In the genomic region with DNA sequence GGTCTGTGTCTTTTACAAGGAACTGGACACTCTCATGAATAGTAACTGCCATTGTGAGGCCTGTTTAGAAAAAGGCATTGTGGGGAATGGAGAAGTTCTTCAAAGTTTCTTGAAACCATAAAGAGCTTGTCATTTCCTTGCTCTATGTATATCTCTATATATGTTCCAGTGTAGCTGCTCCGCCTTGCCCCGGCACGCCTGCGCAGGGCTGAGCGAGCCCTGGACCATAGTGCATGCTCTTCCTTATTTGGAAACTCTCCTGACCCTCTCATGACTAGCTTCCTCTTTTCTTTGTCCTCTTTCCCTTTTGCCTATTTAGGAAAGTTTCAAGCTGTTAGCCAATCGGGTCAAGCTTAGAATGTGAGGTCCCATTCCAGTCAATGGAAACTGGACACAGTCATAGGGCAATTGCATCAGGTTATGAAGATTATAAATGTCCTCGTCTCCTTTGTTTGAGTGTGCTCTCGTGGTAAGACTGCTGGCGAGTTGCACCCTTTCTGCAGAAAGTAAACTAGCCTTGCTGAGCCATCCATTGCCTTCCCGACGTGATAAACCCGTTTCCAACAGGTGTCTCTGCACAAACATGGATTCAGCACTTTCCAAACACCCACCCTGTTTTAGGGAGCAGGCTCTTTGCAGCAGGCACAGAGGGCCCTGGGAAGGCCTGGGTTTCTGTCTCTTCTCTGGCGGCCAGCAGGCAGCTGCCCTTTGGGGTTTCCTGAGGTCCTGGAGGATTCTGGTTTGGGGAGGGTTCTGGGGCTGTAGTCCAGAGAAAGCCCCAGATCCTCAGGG, we compare ENCODE assay signal across 20 cellular contexts. TPM values are rescaled to one million over a fixed set of nuclear protein-coding genes. Genes with fewer than 3 reads are reported as not detected.
DNase-seq lines count a peak whose midpoint lies in the region; ATAC-seq, FAIRE-seq and TF ChIP-seq lines count a peak whose summit lies in the region.
"Had no signal": no experiment of that assay in that cellular context is flagged by ENCODE, and none has a peak within 500 bp of the region (broad histone marks: within the 10 kb centered on the region; RNA-seq: fewer than 3 reads in every experiment).

No MANE protein-coding gene starts in this region.

- H3K36me3 ChIP-seq in smooth muscle cell (ENCODE audit: low read depth), result peaks cover 3% of the 10 kb centered on the region
- H3K36me3 ChIP-seq: colonic mucosa had no signal

- H3K27ac ChIP-seq in smooth muscle cell (ENCODE audit: low read depth), result peak overlapping the region; percentile 85
- H3K27ac ChIP-seq: colonic mucosa, Peyer's patch, upper lobe of left lung had no signal

- H3K9ac ChIP-seq in smooth muscle cell (ENCODE audit: low read depth), result peak overlapping the region; percentile 38
- H3K9ac ChIP-seq: BLaER1 treated with 17β-estradiol and CSF1 and Interleukin-3, amounts not matched to agents 10 nM and 100 nM had no signal

- H2AFZ ChIP-seq in smooth muscle cell (ENCODE audit: low read depth), result no peak overlapping the region

- peaks cover 13% of the 10 kb centered on the region for H3F3A ChIP-seq in smooth muscle cell (ENCODE audit: low read depth)

- CTCF ChIA-PET in activated CD8-positive, alpha-beta T cell treated with anti-CD3 and anti-CD28 coated beads, Interleukin-2, amount 10 ng/mL, durations not matched to agents 7 days and 5 days (lab: Charles Lee), result interaction anchor here (1.3 kb wide), 1 partner anchor 9 kb away, joined by 3 read pairs; no protein-coding TSS in a partner anchor
- CTCF ChIA-PET in Calu3 (lab: Charles Lee), result no interaction called here

- H3K4me1 Mint-ChIP-seq in activated T-helper 17 cell treated with anti-CD3 and anti-CD28 coated beads, Interleukin-2, amount 50 U/mL, for 72 hours, result peaks cover 24% of the 10 kb centered on the region
- H3K4me1 Mint-ChIP-seq in activated CD8-positive, alpha-beta T cell treated with anti-CD3 and anti-CD28 coated beads, Interleukin-2, amount 10 ng/mL, durations not matched to agents 7 days and 5 days (ENCODE audit: low read depth), result peaks cover 22% of the 10 kb centered on the region
- no peaks in the 10 kb centered on the region for H3K4me1 Mint-ChIP-seq in Calu3 (ENCODE audit: low read depth, unreplicated experiment)

- peak overlapping the region; percentile 11 for H3K27ac Mint-ChIP-seq in activated T-helper 17 cell treated with anti-CD3 and anti-CD28 coated beads, Interleukin-2, amount 50 U/mL, for 72 hours
- no peak overlapping the region for H3K27ac Mint-ChIP-seq in activated CD8-positive, alpha-beta T cell treated with anti-CD3 and anti-CD28 coated beads, Interleukin-2, amount 10 ng/mL, durations not matched to agents 7 days and 5 days
- no peak overlapping the region for H3K27ac Mint-ChIP-seq in Calu3 (ENCODE audit: unreplicated experiment)
- H3K27ac Mint-ChIP-seq: activated B cell treated with CpG ODN at 0.5 μM for 24 hours; mesothelial cell of epicardium; stimulated activated memory B cell treated with anti-CD40 and anti-IgM and Interleukin-4, amounts not matched to agents 10 μg/mL and 1 μg/mL and 100 μg/mL, for 72 hours had no signal

- H3K4me2 ChIP-seq in smooth muscle cell, result peak overlapping the region; percentile 7

- H3K9me3 ChIP-seq in smooth muscle cell (replicated peaks; ENCODE audit: low read depth), result no peaks in the 10 kb centered on the region
- H3K9me3 ChIP-seq: colonic mucosa, upper lobe of left lung had no signal

- DNase-seq in Kasumi-1 (lab: John Stamatoyannopoulos, UW) (peak; percentile 90 to 94), fibroblast of pulmonary artery (ENCODE audit: low read depth) (peak; percentile 21), smooth muscle cell (lab: John Stamatoyannopoulos, UW; ENCODE audit: unreplicated experiment) (no peak), H54 (ENCODE audit: insufficient read length, low spot score) (no peak), Calu3 (no peak)
- DNase-seq in activated CD8-positive, alpha-beta T cell treated with anti-CD3 and anti-CD28 coated beads, Interleukin-2, amount 10 ng/mL, durations not matched to agents 7 days and 5 days, result no peak
- DNase-seq: activated B cell treated with CpG ODN at 0.5 μM for 24 hours, activated gamma-delta T cell, colonic mucosa, DMS153, heart right ventricle, NCI-H1092, NCI-H69 had no signal

- peaks cover 38% of the 10 kb centered on the region for H3K36me3 Mint-ChIP-seq in activated T-helper 17 cell treated with anti-CD3 and anti-CD28 coated beads, Interleukin-2, amount 50 U/mL, for 72 hours (ENCODE audit: low read depth)
- H3K36me3 Mint-ChIP-seq in activated CD8-positive, alpha-beta T cell treated with anti-CD3 and anti-CD28 coated beads, Interleukin-2, amount 10 ng/mL, durations not matched to agents 7 days and 5 days (ENCODE audit: low read depth), result peaks cover 16% of the 10 kb centered on the region
- no peaks in the 10 kb centered on the region for H3K36me3 Mint-ChIP-seq in Calu3 (ENCODE audit: insufficient read depth, unreplicated experiment)

- BruUV-seq in Calu3 (replicated peaks; lab: Mats Ljungman, UMichigan), result no TSS peak

- H3K27me3 ChIP-seq in smooth muscle cell (ENCODE audit: low read depth), result no peaks in the 10 kb centered on the region
- H3K27me3 ChIP-seq: BLaER1 treated with 17β-estradiol and CSF1 and Interleukin-3, amounts not matched to agents 10 nM and 100 nM; colonic mucosa; heart right ventricle; Peyer's patch; upper lobe of left lung had no signal

- TF ChIP-seq CTCF in fibroblast of pulmonary artery (IDR thresholded peaks at IDR 0.05; ENCODE audit: low read length, missing control alignments) (no peak), smooth muscle cell (IDR thresholded peaks at IDR 0.05; ENCODE audit: borderline replicate concordance, insufficient read depth, poor library complexity, severe bottlenecking) (no peak), Calu3 (IDR thresholded peaks at IDR 0.05; ENCODE audit: unreplicated experiment) (no peak)

- 70% methylated on average over 13 of the region's 13 CpGs for WGBS in smooth muscle cell (ENCODE audit: low lambda C conversion rate)

- H3K27me3 Mint-ChIP-seq in activated T-helper 17 cell treated with anti-CD3 and anti-CD28 coated beads, Interleukin-2, amount 50 U/mL, for 72 hours, result no peaks in the 10 kb centered on the region
- H3K27me3 Mint-ChIP-seq in activated CD8-positive, alpha-beta T cell treated with anti-CD3 and anti-CD28 coated beads, Interleukin-2, amount 10 ng/mL, durations not matched to agents 7 days and 5 days (ENCODE audit: low read depth), result no peaks in the 10 kb centered on the region
- H3K27me3 Mint-ChIP-seq in Calu3 (ENCODE audit: unreplicated experiment), result no peaks in the 10 kb centered on the region
- H3K27me3 Mint-ChIP-seq: activated B cell treated with CpG ODN at 0.5 μM for 24 hours; stimulated activated memory B cell treated with anti-CD40 and anti-IgM and Interleukin-4, amounts not matched to agents 10 μg/mL and 1 μg/mL and 100 μg/mL, for 72 hours had no signal

- ATAC-seq in activated T-helper 17 cell treated with anti-CD3 and anti-CD28 coated beads, Interleukin-2, amount 50 U/mL, for 72 hours (replicated peaks), result no peak
- ATAC-seq in activated CD8-positive, alpha-beta T cell treated with anti-CD3 and anti-CD28 coated beads, Interleukin-2, amount 10 ng/mL, durations not matched to agents 7 days and 5 days, result no peak
- ATAC-seq in HG02938 (IDR thresholded peaks at IDR 0.05; ENCODE audit: unreplicated experiment), result no peak
- ATAC-seq: heart right ventricle; stimulated activated memory B cell treated with anti-CD40 and anti-IgM and Interleukin-4, amounts not matched to agents 10 μg/mL and 1 μg/mL and 100 μg/mL, for 72 hours had no signal

- POLR2A ChIA-PET in activated CD8-positive, alpha-beta T cell treated with anti-CD3 and anti-CD28 coated beads, Interleukin-2, amount 10 ng/mL, durations not matched to agents 7 days and 5 days (lab: Charles Lee), result interaction anchor here (1.1 kb wide), 1 partner anchor 8 kb away, joined by 3 read pairs; no protein-coding TSS in a partner anchor

- H3K4me1 ChIP-seq in smooth muscle cell (ENCODE audit: low read depth), result peaks cover 7% of the 10 kb centered on the region
- H3K4me1 ChIP-seq: colonic mucosa, Peyer's patch had no signal

- H3K4me3 ChIP-seq in fibroblast of pulmonary artery (replicated peaks; ENCODE audit: low read depth, low read length), result no peak overlapping the region
- no peak overlapping the region for H3K4me3 ChIP-seq in smooth muscle cell
- H3K4me3 ChIP-seq: colonic mucosa, heart right ventricle, Peyer's patch, upper lobe of left lung had no signal

- FAIRE-seq in H54 (lab: Jason Lieb, UNC), result no peak

- no peak for TF ChIP-seq POLR2A in H54 (IDR thresholded peaks at IDR 0.05; ENCODE audit: low read depth, low read length)

- peaks cover 25% of the 10 kb centered on the region for H4K20me1 ChIP-seq in smooth muscle cell (ENCODE audit: low read depth)

- H3K9me3 Mint-ChIP-seq in activated T-helper 17 cell treated with anti-CD3 and anti-CD28 coated beads, Interleukin-2, amount 50 U/mL, for 72 hours, result no peaks in the 10 kb centered on the region
- H3K9me3 Mint-ChIP-seq in activated CD8-positive, alpha-beta T cell treated with anti-CD3 and anti-CD28 coated beads, Interleukin-2, amount 10 ng/mL, durations not matched to agents 7 days and 5 days (ENCODE audit: insufficient read depth), result no peaks in the 10 kb centered on the region
- H3K9me3 Mint-ChIP-seq in Calu3 (ENCODE audit: low read depth, unreplicated experiment), result no peaks in the 10 kb centered on the region
- H3K9me3 Mint-ChIP-seq: activated B cell treated with CpG ODN at 0.5 μM for 24 hours; mesothelial cell of epicardium; stimulated activated memory B cell treated with anti-CD40 and anti-IgM and Interleukin-4, amounts not matched to agents 10 μg/mL and 1 μg/mL and 100 μg/mL, for 72 hours had no signal

- H3K79me2 ChIP-seq in smooth muscle cell (ENCODE audit: low read depth), result no peaks in the 10 kb centered on the region

- intact Hi-C loops in Calu3 (cut with micrococcal nuclease; ENCODE audit: unreplicated experiment), result no loop called here

- no peak overlapping the region for H3K4me3 Mint-ChIP-seq in activated T-helper 17 cell treated with anti-CD3 and anti-CD28 coated beads, Interleukin-2, amount 50 U/mL, for 72 hours
- H3K4me3 Mint-ChIP-seq in activated CD8-positive, alpha-beta T cell treated with anti-CD3 and anti-CD28 coated beads, Interleukin-2, amount 10 ng/mL, durations not matched to agents 7 days and 5 days, result no peak overlapping the region
- no peak overlapping the region for H3K4me3 Mint-ChIP-seq in Calu3 (ENCODE audit: low read depth, unreplicated experiment)
- H3K4me3 Mint-ChIP-seq: activated B cell treated with CpG ODN at 0.5 μM for 24 hours; mesothelial cell of epicardium; stimulated activated memory B cell treated with anti-CD40 and anti-IgM and Interleukin-4, amounts not matched to agents 10 μg/mL and 1 μg/mL and 100 μg/mL, for 72 hours had no signal

RNA-seq across cellular contexts. Expression of a gene that starts 30.9 kb away (rescaled TPM):
- 10 to 100 TPM; 19.2 to 19.4 TPM for total RNA-seq in activated T-helper 17 cell treated with anti-CD3 and anti-CD28 coated beads, Interleukin-2, amount 50 U/mL, for 72 hours
- total RNA-seq in smooth muscle cell, result 14.8 and 17.4 TPM in 2 replicates
- 60.7 and 68.2 TPM in 2 replicates for polyA plus RNA-seq in smooth muscle cell
- total RNA-seq in activated CD8-positive, alpha-beta T cell treated with anti-CD3 and anti-CD28 coated beads, Interleukin-2, amount 10 ng/mL, durations not matched to agents 7 days and 5 days, result 10 to 100 TPM; 14.8 to 16.2 TPM
- 31.8 and 35.0 TPM in 2 replicates for total RNA-seq in Calu3 (2022)

RNA-seq across cellular contexts. Expression of a gene that starts 31.3 kb away (rescaled TPM):
- total RNA-seq in activated T-helper 17 cell treated with anti-CD3 and anti-CD28 coated beads, Interleukin-2, amount 50 U/mL, for 72 hours, result 10 to 100 TPM; 35.6 to 48.3 TPM
- total RNA-seq in smooth muscle cell (39.2 and 47.7 TPM in 2 replicates), Calu3 (2022) (130 and 147 TPM in 2 replicates)
- 6.4 and 8.1 TPM in 2 replicates for polyA plus RNA-seq in smooth muscle cell
- total RNA-seq in activated CD8-positive, alpha-beta T cell treated with anti-CD3 and anti-CD28 coated beads, Interleukin-2, amount 10 ng/mL, durations not matched to agents 7 days and 5 days, result 10 to 100 TPM; 39.8 to 41.4 TPM

Comparison
In these comparisons a context has a peak if more than half of its experiments do, and no peak if none do; other contexts are left out.
1. DNase-seq: peak in Kasumi-1 (2 of 2) and fibroblast of pulmonary artery (single experiment); none in smooth muscle cell (single experiment), H54 (single experiment), activated CD8-positive, alpha-beta T cell treated with anti-CD3 and anti-CD28 coated beads, Interleukin-2, amount 10 ng/mL, durations not matched to agents 7 days and 5 days (single experiment) and Calu3 (single experiment).